22 cellular contexts compared by ENCODE assay signal in genomic region chr2:201855356-201855755, GRCh38. TPM values are rescaled to one million over a fixed set of nuclear protein-coding genes. Genes with fewer than 3 reads are reported as not detected.
DNase-seq lines count a peak whose midpoint lies in the region; ATAC-seq and TF ChIP-seq lines count a peak whose summit lies in the region.
"Had no signal": no experiment of that assay in that cellular context is flagged by ENCODE, and none has a peak within 500 bp of the region (broad histone marks: within the 10 kb centered on the region; RNA-seq: fewer than 3 reads in every experiment).

No MANE protein-coding gene starts in this region.

- POLR2A ChIA-PET in PC-9 (lab: Charles Lee; ENCODE audit: unreplicated experiment): interaction anchor here (0.5 to 0.7 kb wide), 4 partner anchors 9 to 292 kb away, joined by 3 to 9 read pairs (median 6); no protein-coding TSS in a partner anchor

- in situ Hi-C loops in GM23248 (cut with MboI): loop anchor here (10.0 kb wide), 2 partner anchors 179 to 329 kb away; partner anchors contain the start of gene FZD7

- H3K27me3 ChIP-seq in GM23248 (replicated peaks; ENCODE audit: insufficient read depth) (no peaks in the 10 kb centered on the region), PC-9 (ENCODE audit: insufficient read depth, low read depth) (no peaks in the 10 kb centered on the region), fibroblast of lung (ENCODE audit: control insufficient read depth, insufficient read depth, low read length) (no peaks in the 10 kb centered on the region), osteoblast (ENCODE audit: insufficient read depth, low read length) (no peaks in the 10 kb centered on the region)
- H3K27me3 ChIP-seq: thyroid gland had no signal

- peak overlapping the region; percentile 96 for H3K27ac ChIP-seq in GM23248
- H3K27ac ChIP-seq in PC-9: peak overlapping the region; percentile 67; the same call in 1 of the 2 replicates
- peak overlapping the region; percentile 83 for H3K27ac ChIP-seq in fibroblast of lung (ENCODE audit: insufficient read depth, low read length)
- peak overlapping the region; percentile 100 for H3K27ac ChIP-seq in osteoblast (ENCODE audit: low read depth, low read length)
- H3K27ac ChIP-seq: thyroid gland had no signal

- H3K4me3 ChIP-seq in GM23248 (no peak overlapping the region), PC-9 (no peak overlapping the region), fibroblast of lung (replicated peaks in 1 of 4; ENCODE audit: control extremely low read depth in 1 of 4, insufficient read depth in 1 of 4, low read depth in 3 of 4, low read length in 4 of 4) (no peak overlapping the region), osteoblast (ENCODE audit: insufficient read depth, low read length) (no peak overlapping the region)
- H3K4me3 ChIP-seq: thyroid gland had no signal

- 59 to 67% methylated on average over 3 of the region's 3 CpGs for whole genome bisulfite sequencing in GM23248 (ENCODE audit: low coverage in 1 of 2, low lambda C conversion rate in 2 of 2, missing lambda C conversion rate in 2 of 2), 2 experiments

- intact Hi-C loops in PC-9 (cut with micrococcal nuclease; ENCODE audit: unreplicated experiment): loop anchor here (10.0 kb wide), 1 partner anchor 621 kb away; no protein-coding TSS in a partner anchor

- peaks cover 44% of the 10 kb centered on the region for H3F3A ChIP-seq in GM23248 (ENCODE audit: insufficient read depth)
- H3F3A ChIP-seq in PC-9 (ENCODE audit: insufficient read depth, low read depth): peaks cover 14% of the 10 kb centered on the region; the same call in 1 of the 2 replicates

- H4K20me1 ChIP-seq in GM23248 (ENCODE audit: insufficient read depth) (no peaks in the 10 kb centered on the region), PC-9 (ENCODE audit: insufficient read depth) (no peaks in the 10 kb centered on the region), fibroblast of lung (ENCODE audit: control insufficient read depth, extremely low read depth, insufficient read depth, low read length) (no peaks in the 10 kb centered on the region), osteoblast (ENCODE audit: insufficient read depth, low read length) (no peaks in the 10 kb centered on the region)

- H3K9me2 ChIP-seq in GM23248 (ENCODE audit: insufficient read depth) (no peaks in the 10 kb centered on the region), PC-9 (ENCODE audit: insufficient read depth) (no peaks in the 10 kb centered on the region)

- peak overlapping the region; percentile 81 for H3K4me2 ChIP-seq in GM23248 (ENCODE audit: unreplicated experiment)
- H3K4me2 ChIP-seq in PC-9: peak overlapping the region; percentile 33; the same call in 1 of the 2 replicates
- peak overlapping the region; percentile 30 for H3K4me2 ChIP-seq in fibroblast of lung (ENCODE audit: extremely low read depth, insufficient read depth, low read length)
- peak overlapping the region; percentile 80 for H3K4me2 ChIP-seq in osteoblast (ENCODE audit: insufficient read depth, low read length)

- H3K9me3 ChIP-seq in GM23248 (ENCODE audit: low read depth): no peaks in the 10 kb centered on the region
- no peaks in the 10 kb centered on the region for H3K9me3 ChIP-seq in PC-9 (ENCODE audit: insufficient read depth, low read depth)
- no peaks in the 10 kb centered on the region for H3K9me3 ChIP-seq in fibroblast of lung (ENCODE audit: control insufficient read depth, insufficient read depth, low read depth, low read length)
- H3K9me3 ChIP-seq in osteoblast (ENCODE audit: low read depth, low read length): no peaks in the 10 kb centered on the region
- H3K9me3 ChIP-seq: thyroid gland had no signal

- H3K79me2 ChIP-seq in GM23248 (ENCODE audit: insufficient read depth) (no peaks in the 10 kb centered on the region), PC-9 (ENCODE audit: low read depth) (no peaks in the 10 kb centered on the region), fibroblast of lung (ENCODE audit: control insufficient read depth, insufficient read depth, low read length) (no peaks in the 10 kb centered on the region), osteoblast (ENCODE audit: insufficient read depth, low read length) (peaks cover 2% of the 10 kb centered on the region)

- H2AFZ ChIP-seq in GM23248 (no peak overlapping the region), PC-9 (no peak overlapping the region), fibroblast of lung (ENCODE audit: low read length) (no peak overlapping the region), osteoblast (ENCODE audit: low read length) (peak overlapping the region; percentile 1)

- no peak for ATAC-seq in HG02938 (IDR thresholded peaks at IDR 0.05; ENCODE audit: unreplicated experiment)
- ATAC-seq in HG02798 (IDR thresholded peaks at IDR 0.05; ENCODE audit: poor library complexity, unreplicated experiment): no peak
- ATAC-seq: activated CD8-positive, alpha-beta memory T cell treated with anti-CD3 and anti-CD28 coated beads, Interleukin-2, amount 10 ng/mL, durations not matched to agents 7 days and 5 days had no signal

- peaks cover 44% of the 10 kb centered on the region for H3K4me1 ChIP-seq in GM23248 (ENCODE audit: insufficient read depth)
- H3K4me1 ChIP-seq in PC-9 (replicated peaks; ENCODE audit: insufficient read depth): peaks cover 20% of the 10 kb centered on the region
- H3K4me1 ChIP-seq in fibroblast of lung (ENCODE audit: control insufficient read depth, extremely low read depth, insufficient read depth, low read length): peaks cover 36% of the 10 kb centered on the region
- H3K4me1 ChIP-seq in osteoblast (ENCODE audit: insufficient read depth, low read length): peaks cover 58% of the 10 kb centered on the region
- H3K4me1 ChIP-seq: thyroid gland had no signal

- DNase-seq in GM23248: no peak
- DNase-seq in PC-9: no peak
- DNase-seq in fibroblast of lung (ENCODE audit: low read depth in 2 of 2): peak in 1 of 2 donors; percentile 17
- DNase-seq in osteoblast (ENCODE audit: insufficient read length, low spot score, missing footprints): no peak
- no peak for DNase-seq in HPDE6-E6E7 (ENCODE audit: extremely low spot score)
- DNase-seq in cerebellum (ENCODE audit: low spot score): no peak
- DNase-seq: activated CD4-positive, alpha-beta T cell treated with anti-CD3 and anti-CD28 coated beads, Interleukin-2, amount 10 ng/mL, durations not matched to agents 24 days and 14 days; activated CD8-positive, alpha-beta memory T cell treated with anti-CD3 and anti-CD28 coated beads, Interleukin-2, amount 10 ng/mL, durations not matched to agents 7 days and 5 days; activated naive CD8-positive, alpha-beta T cell treated with anti-CD3 and anti-CD28 coated beads, Interleukin-2, amount 10 ng/mL, durations not matched to agents 7 days and 5 days; CD4-positive, alpha-beta memory T cell; cortex of kidney; H9; natural killer cell; NCI-H1436 treated with DMSO at 0.1 percent for 48 hours; NCI-H69; SHP77; stimulated activated naive CD4-positive, alpha-beta T cell treated with Interleukin-2 at 50 U/mL for 16 hours; thyroid gland had no signal

- BruUV-seq in PC-9 (replicated peaks; lab: Mats Ljungman, UMichigan): TSS peak; percentile 26

- TF ChIP-seq CTCF in PC-9 (conservative IDR thresholded peaks at IDR 0.05): no peak
- no peak for TF ChIP-seq CTCF in fibroblast of lung (conservative IDR thresholded peaks at IDR 0.05 in 1 of 2, IDR thresholded peaks at IDR 0.05 in 1 of 2; ENCODE audit: low read depth in 1 of 2, low read length in 2 of 2)
- TF ChIP-seq CTCF in osteoblast (IDR thresholded peaks at IDR 0.05; ENCODE audit: extremely low read depth, low read depth, low read length): no peak

- CTCF ChIA-PET in PC-9 (lab: Charles Lee): interaction anchor here (0.5 kb wide), 1 partner anchor 9 kb away, joined by 8 read pairs; no protein-coding TSS in a partner anchor

- H3K36me3 ChIP-seq in GM23248 (ENCODE audit: low read depth) (no peaks in the 10 kb centered on the region), PC-9 (ENCODE audit: low read depth) (no peaks in the 10 kb centered on the region), fibroblast of lung (ENCODE audit: control insufficient read depth, insufficient read depth, low read length) (no peaks in the 10 kb centered on the region), osteoblast (ENCODE audit: insufficient read depth, low read length) (no peaks in the 10 kb centered on the region)
- H3K36me3 ChIP-seq: thyroid gland had no signal

- H3K9ac ChIP-seq in GM23248 (peak overlapping the region; percentile 72), fibroblast of lung (ENCODE audit: insufficient read depth, low read length) (no peak overlapping the region)

RNA-seq across cellular contexts. Expression of gene CDK15, which starts 49.0 kb away (rescaled TPM):
- 1.3 and 3.2 TPM in 2 replicates for total RNA-seq in GM23248 (2014; rRNA removed; shearing (Covaris generic))
- 0.88 and 1.7 TPM in 2 replicates for polyA plus RNA-seq in GM23248 (2016; fragmentation: Nextera tagmentation; extraction: Ambion mirVana)
- not detected in 2 replicates for total RNA-seq in PC-9 (2021)
- total RNA-seq in fibroblast of lung: 1.3 and 5.1 TPM in 2 replicates
- polyA plus RNA-seq in fibroblast of lung: 2.3 and 6.0 TPM in 2 replicates
- polyA plus RNA-seq in fibroblast of lung (2012): 2.1 and 6.0 TPM in 2 replicates
- 6.0 and 7.2 TPM in 2 replicates for polyA minus RNA-seq in fibroblast of lung (ENCODE audit: low replicate concordance)
- 4.7 and 5.3 TPM in 2 replicates for total RNA-seq in osteoblast
- total RNA-seq in cerebellum: 0.18 TPM
- total RNA-seq: activated CD4-positive, alpha-beta T cell treated with anti-CD3 and anti-CD28 coated beads, Interleukin-2, amount 10 ng/mL, durations not matched to agents 24 days and 14 days; activated CD8-positive, alpha-beta memory T cell treated with anti-CD3 and anti-CD28 coated beads, Interleukin-2, amount 10 ng/mL, durations not matched to agents 7 days and 5 days; activated naive CD8-positive, alpha-beta T cell treated with anti-CD3 and anti-CD28 coated beads, Interleukin-2, amount 10 ng/mL, durations not matched to agents 7 days and 5 days; CD4-positive, alpha-beta memory T cell; H9; T-helper 1 cell treated with Interleukin-12 subunit alpha and Interleukin-12 subunit beta and Interleukin-4 antibody, amounts not matched to agents 30 ng/mL and 1 ng/mL, for 36 hours had no signal
- polyA plus RNA-seq: CD4-positive, alpha-beta memory T cell; IgD-negative memory B cell had no signal

Comparison
In these comparisons a context has a peak if more than half of its experiments do, and no peak if none do; other contexts are left out.
1. H3K4me2 ChIP-seq: peak in every context shown above with its lines; median percentile 81 in GM23248; 80 in osteoblast; 33 in PC-9; 30 in fibroblast of lung.